Comparison of ENCODE assay signal across 13 cellular contexts in the genomic region with DNA sequence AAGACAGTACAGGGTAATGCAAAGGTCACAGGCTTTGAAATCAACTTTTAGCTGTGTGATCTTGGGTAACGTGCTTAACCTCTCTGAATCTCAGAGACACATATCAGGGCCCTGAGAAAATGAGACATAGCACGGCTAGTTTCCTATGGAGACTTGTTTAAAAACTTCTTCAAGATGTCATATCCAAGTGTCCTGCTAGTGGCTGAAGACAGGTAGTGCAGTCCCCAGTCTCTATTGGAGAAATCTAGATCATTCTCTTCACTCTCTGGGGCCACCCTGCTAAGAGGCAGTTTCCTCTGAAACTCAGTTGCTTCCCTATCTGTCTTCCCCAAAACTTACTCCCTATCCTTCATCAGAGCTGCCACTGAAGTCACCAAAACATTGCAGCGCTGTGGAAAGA. TPM values are rescaled to one million over a fixed set of nuclear protein-coding genes. Genes with fewer than 3 reads are reported as not detected.
DNase-seq lines count a peak whose midpoint lies in the region; ATAC-seq and TF ChIP-seq lines count a peak whose summit lies in the region.
"Had no signal": no experiment of that assay in that cellular context is flagged by ENCODE, and none has a peak within 500 bp of the region (broad histone marks: within the 10 kb centered on the region; RNA-seq: fewer than 3 reads in every experiment).

No MANE protein-coding gene starts in this region.

- no peak for DNase-seq in cardiac muscle cell (ENCODE audit: low read depth in 1 of 2, low spot score in 1 of 2)
- DNase-seq in cardiac septum (ENCODE audit: low spot score) = no peak
- peak; percentile 47 for DNase-seq in Karpas-422
- DNase-seq in choroid plexus epithelial cell (ENCODE audit: low read depth) = peak; percentile 19
- no peak for DNase-seq in A172 (ENCODE audit: low spot score)
- no peak for DNase-seq in activated naive CD4-positive, alpha-beta T cell treated with anti-CD3 and anti-CD28 coated beads, Interleukin-2, amount 10 ng/mL, durations not matched to agents 7 days and 5 days
- no peak for DNase-seq in substantia nigra (lab: John Stamatoyannopoulos, UW)
- DNase-seq: activated effector memory CD4-positive, alpha-beta T cell treated with anti-CD3 and anti-CD28 coated beads, Interleukin-2, amount 50 U/mL, for 16 hours; C1 segment of cervical spinal cord had no signal

- no peaks in the 10 kb centered on the region for H4K20me1 ChIP-seq in Karpas-422 (ENCODE audit: insufficient read depth, low read depth, low read length)

- TF ChIP-seq CTCF in cardiac muscle cell (IDR thresholded peaks at IDR 0.05; ENCODE audit: low read depth, low read length) = peak; percentile 32
- TF ChIP-seq CTCF in choroid plexus epithelial cell (conservative IDR thresholded peaks at IDR 0.05; ENCODE audit: low read depth, low read length) = peak; percentile 46

- H3K4me1 Mint-ChIP-seq in activated naive CD4-positive, alpha-beta T cell treated with anti-CD3 and anti-CD28 coated beads, Interleukin-2, amount 10 ng/mL, durations not matched to agents 7 days and 5 days = no peaks in the 10 kb centered on the region

- H3K27me3 ChIP-seq in cardiac muscle cell (no peaks in the 10 kb centered on the region), Karpas-422 (ENCODE audit: low read length) (no peaks in the 10 kb centered on the region)

- H2AFZ ChIP-seq in Karpas-422 (ENCODE audit: low read length) = no peak overlapping the region

- H3K9me3 ChIP-seq in cardiac muscle cell (ENCODE audit: low read depth) = no peaks in the 10 kb centered on the region
- H3K9me3 ChIP-seq in Karpas-422 (ENCODE audit: low read length) = no peaks in the 10 kb centered on the region

- no peak overlapping the region for H3K9ac ChIP-seq in Karpas-422 (ENCODE audit: low read length)

- CTCF ChIA-PET in activated naive CD4-positive, alpha-beta T cell treated with anti-CD3 and anti-CD28 coated beads, Interleukin-2, amount 10 ng/mL, durations not matched to agents 7 days and 5 days (lab: Charles Lee) = no interaction called here

- no peaks in the 10 kb centered on the region for H3K27me3 Mint-ChIP-seq in activated naive CD4-positive, alpha-beta T cell treated with anti-CD3 and anti-CD28 coated beads, Interleukin-2, amount 10 ng/mL, durations not matched to agents 7 days and 5 days

- H3K27ac ChIP-seq in cardiac muscle cell (no peak overlapping the region), Karpas-422 (ENCODE audit: low read length) (no peak overlapping the region), substantia nigra (ENCODE audit: low read depth, low read length, poor library complexity, severe bottlenecking) (no peak overlapping the region)
- H3K27ac ChIP-seq: HL-60 had no signal

- no peaks in the 10 kb centered on the region for H3K36me3 Mint-ChIP-seq in activated naive CD4-positive, alpha-beta T cell treated with anti-CD3 and anti-CD28 coated beads, Interleukin-2, amount 10 ng/mL, durations not matched to agents 7 days and 5 days

- no peaks in the 10 kb centered on the region for H3K9me2 ChIP-seq in Karpas-422 (replicated peaks; ENCODE audit: insufficient read depth, low read length)

- H3K9me3 Mint-ChIP-seq in activated naive CD4-positive, alpha-beta T cell treated with anti-CD3 and anti-CD28 coated beads, Interleukin-2, amount 10 ng/mL, durations not matched to agents 7 days and 5 days = no peaks in the 10 kb centered on the region

- H3K4me1 ChIP-seq in cardiac muscle cell (ENCODE audit: low read depth) (no peaks in the 10 kb centered on the region), Karpas-422 (ENCODE audit: low read length) (no peaks in the 10 kb centered on the region)

- intact Hi-C loops in cardiac septum (cut with DNase I) = no loop called here

- no peaks in the 10 kb centered on the region for H3K79me2 ChIP-seq in Karpas-422 (ENCODE audit: low read length)

- H3K36me3 ChIP-seq in cardiac muscle cell = no peaks in the 10 kb centered on the region
- H3K36me3 ChIP-seq in Karpas-422 (ENCODE audit: insufficient read depth, low read length) = no peaks in the 10 kb centered on the region

- ATAC-seq in HG02840 (IDR thresholded peaks at IDR 0.05; ENCODE audit: low FRiP score, unreplicated experiment) = no peak

- H3K4me3 Mint-ChIP-seq in activated naive CD4-positive, alpha-beta T cell treated with anti-CD3 and anti-CD28 coated beads, Interleukin-2, amount 10 ng/mL, durations not matched to agents 7 days and 5 days = no peak overlapping the region

- H3K4me2 ChIP-seq in Karpas-422 (ENCODE audit: low read depth, low read length, poor library complexity, severe bottlenecking) = no peak overlapping the region

- H3K4me3 ChIP-seq in cardiac muscle cell = no peak overlapping the region
- H3K4me3 ChIP-seq in Karpas-422 (ENCODE audit: low read length) = no peak overlapping the region
- no peak overlapping the region for H3K4me3 ChIP-seq in choroid plexus epithelial cell (ENCODE audit: low read depth, low read length)

- H3K27ac Mint-ChIP-seq in activated naive CD4-positive, alpha-beta T cell treated with anti-CD3 and anti-CD28 coated beads, Interleukin-2, amount 10 ng/mL, durations not matched to agents 7 days and 5 days = no peak overlapping the region

RNA-seq across cellular contexts. Expression of a gene that starts 30.3 kb away (rescaled TPM):
- not detected in 2 replicates for total RNA-seq in cardiac muscle cell
- polyA plus RNA-seq in cardiac muscle cell = not detected in 2 replicates
- 0.78 TPM for total RNA-seq in cardiac septum
- not detected in 2 replicates for total RNA-seq in Karpas-422 (2014; rRNA removed; shearing (Covaris generic); ENCODE audit: low replicate concordance)
- total RNA-seq in A172 (2014; rRNA removed; shearing (Covaris generic)) = not detected in 2 replicates
- total RNA-seq: liver, sciatic nerve had no signal
- polyA plus RNA-seq: liver had no signal

RNA-seq across cellular contexts. Expression of a gene that starts 33.3 kb away (rescaled TPM):
- 27.9 and 43.1 TPM in 2 replicates for total RNA-seq in cardiac muscle cell
- polyA plus RNA-seq in cardiac muscle cell = 38.3 and 59.3 TPM in 2 replicates
- 231 TPM for total RNA-seq in cardiac septum
- not detected in 2 replicates for total RNA-seq in Karpas-422 (2014; rRNA removed; shearing (Covaris generic); ENCODE audit: low replicate concordance)
- 5.9 TPM in 2 replicates for total RNA-seq in A172 (2014; rRNA removed; shearing (Covaris generic))

Comparison
In these comparisons a context has a peak if more than half of its experiments do, and no peak if none do; other contexts are left out.
1. DNase-seq: peak in Karpas-422 (single experiment) and choroid plexus epithelial cell (single experiment); none in cardiac muscle cell (0 of 2), cardiac septum (single experiment), A172 (single experiment), activated naive CD4-positive, alpha-beta T cell treated with anti-CD3 and anti-CD28 coated beads, Interleukin-2, amount 10 ng/mL, durations not matched to agents 7 days and 5 days (single experiment) and substantia nigra (0 of 49).